8 cellular contexts compared by ENCODE assay signal in genomic region chr2:179125404-179125803, GRCh38.
"Had no signal": no experiment of that assay in that cellular context is flagged by ENCODE, and none has a peak within 500 bp of the region (broad histone marks: within the 10 kb centered on the region; RNA-seq: fewer than 3 reads in every experiment).

No MANE protein-coding gene starts in this region.

- ATAC-seq: GM23338, HCT116 had no signal

- DNase-seq: H7, HFFc6 had no signal

- H3K27ac Mint-ChIP-seq: GM23338, HFFc6, IgD-negative memory B cell had no signal

- H3K9me3 Mint-ChIP-seq: GM23338, HFFc6, IgD-negative memory B cell had no signal

- H2AFZ ChIP-seq: GM23338 had no signal

- H3K4me1 ChIP-seq: HAP-1 had no signal

- H3K4me3 ChIP-seq: GM23338, HAP-1 had no signal

- H3K9me3 ChIP-seq: HAP-1 had no signal

- FAIRE-seq: HepG2 had no signal

- H3K27ac ChIP-seq: HL-60 had no signal

- H3K4me2 ChIP-seq: GM23338 had no signal

- H3K27me3 Mint-ChIP-seq: IgD-negative memory B cell had no signal

- H3K4me3 Mint-ChIP-seq: GM23338, HFFc6, IgD-negative memory B cell had no signal
